Comparison of ENCODE assay signal across 1 cellular context in genomic region chr21:31364265-31364945, GRCh38.
TF ChIP-seq lines count a peak whose summit lies in the region.

No MANE protein-coding gene starts in this region.

TF ChIP-seq in WTC11, 78 proteins besides CTCF, POLR2A, EP300 and RAD21 (continued from another document):
- TF ChIP-seq, protein P1, sequence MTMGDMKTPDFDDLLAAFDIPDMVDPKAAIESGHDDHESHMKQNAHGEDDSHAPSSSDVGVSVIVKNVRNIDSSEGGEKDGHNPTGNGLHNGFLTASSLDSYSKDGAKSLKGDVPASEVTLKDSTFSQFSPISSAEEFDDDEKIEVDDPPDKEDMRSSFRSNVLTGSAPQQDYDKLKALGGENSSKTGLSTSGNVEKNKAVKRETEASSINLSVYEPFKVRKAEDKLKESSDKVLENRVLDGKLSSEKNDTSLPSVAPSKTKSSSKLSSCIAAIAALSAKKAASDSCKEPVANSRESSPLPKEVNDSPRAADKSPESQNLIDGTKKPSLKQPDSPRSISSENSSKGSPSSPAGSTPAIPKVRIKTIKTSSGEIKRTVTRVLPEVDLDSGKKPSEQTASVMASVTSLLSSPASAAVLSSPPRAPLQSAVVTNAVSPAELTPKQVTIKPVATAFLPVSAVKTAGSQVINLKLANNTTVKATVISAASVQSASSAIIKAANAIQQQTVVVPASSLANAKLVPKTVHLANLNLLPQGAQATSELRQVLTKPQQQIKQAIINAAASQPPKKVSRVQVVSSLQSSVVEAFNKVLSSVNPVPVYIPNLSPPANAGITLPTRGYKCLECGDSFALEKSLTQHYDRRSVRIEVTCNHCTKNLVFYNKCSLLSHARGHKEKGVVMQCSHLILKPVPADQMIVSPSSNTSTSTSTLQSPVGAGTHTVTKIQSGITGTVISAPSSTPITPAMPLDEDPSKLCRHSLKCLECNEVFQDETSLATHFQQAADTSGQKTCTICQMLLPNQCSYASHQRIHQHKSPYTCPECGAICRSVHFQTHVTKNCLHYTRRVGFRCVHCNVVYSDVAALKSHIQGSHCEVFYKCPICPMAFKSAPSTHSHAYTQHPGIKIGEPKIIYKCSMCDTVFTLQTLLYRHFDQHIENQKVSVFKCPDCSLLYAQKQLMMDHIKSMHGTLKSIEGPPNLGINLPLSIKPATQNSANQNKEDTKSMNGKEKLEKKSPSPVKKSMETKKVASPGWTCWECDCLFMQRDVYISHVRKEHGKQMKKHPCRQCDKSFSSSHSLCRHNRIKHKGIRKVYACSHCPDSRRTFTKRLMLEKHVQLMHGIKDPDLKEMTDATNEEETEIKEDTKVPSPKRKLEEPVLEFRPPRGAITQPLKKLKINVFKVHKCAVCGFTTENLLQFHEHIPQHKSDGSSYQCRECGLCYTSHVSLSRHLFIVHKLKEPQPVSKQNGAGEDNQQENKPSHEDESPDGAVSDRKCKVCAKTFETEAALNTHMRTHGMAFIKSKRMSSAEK (CRISPR knock-in tag; IDR thresholded peaks at IDR 0.05; ENCODE audit: borderline replicate concordance): no peak
- no peak for TF ChIP-seq ZNF396 (CRISPR knock-in tag; IDR thresholded peaks at IDR 0.05; ENCODE audit: borderline replicate concordance)
- no peak for TF ChIP-seq ZBTB21 (CRISPR knock-in tag; IDR thresholded peaks at IDR 0.05; ENCODE audit: borderline replicate concordance)
- TF ChIP-seq, protein P2, sequence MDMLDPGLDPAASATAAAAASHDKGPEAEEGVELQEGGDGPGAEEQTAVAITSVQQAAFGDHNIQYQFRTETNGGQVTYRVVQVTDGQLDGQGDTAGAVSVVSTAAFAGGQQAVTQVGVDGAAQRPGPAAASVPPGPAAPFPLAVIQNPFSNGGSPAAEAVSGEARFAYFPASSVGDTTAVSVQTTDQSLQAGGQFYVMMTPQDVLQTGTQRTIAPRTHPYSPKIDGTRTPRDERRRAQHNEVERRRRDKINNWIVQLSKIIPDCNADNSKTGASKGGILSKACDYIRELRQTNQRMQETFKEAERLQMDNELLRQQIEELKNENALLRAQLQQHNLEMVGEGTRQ (CRISPR knock-in tag; IDR thresholded peaks at IDR 0.05): no peak
